Comparison of ENCODE assay signal across 1 cellular context in genomic region chr1:9910425-9911178, GRCh38.
TF ChIP-seq lines count a peak whose summit lies in the region.

No MANE protein-coding gene starts in this region.

TF ChIP-seq in K562, 482 proteins besides CTCF, POLR2A, EP300 and RAD21 (continued from another document and continues in another):
- peak; percentile 97 for TF ChIP-seq PRDM10 (IDR thresholded peaks at IDR 0.05; ENCODE audit: partially characterized antibody)
- no peak for TF ChIP-seq ZNF253 (CRISPR knock-in tag; conservative IDR thresholded peaks at IDR 0.05)
- peak; percentile 62; the same call in 1 of the 2 replicates for TF ChIP-seq CTBP1 (IDR thresholded peaks at IDR 0.05; ENCODE audit: borderline replicate concordance)
- TF ChIP-seq, protein P1, sequence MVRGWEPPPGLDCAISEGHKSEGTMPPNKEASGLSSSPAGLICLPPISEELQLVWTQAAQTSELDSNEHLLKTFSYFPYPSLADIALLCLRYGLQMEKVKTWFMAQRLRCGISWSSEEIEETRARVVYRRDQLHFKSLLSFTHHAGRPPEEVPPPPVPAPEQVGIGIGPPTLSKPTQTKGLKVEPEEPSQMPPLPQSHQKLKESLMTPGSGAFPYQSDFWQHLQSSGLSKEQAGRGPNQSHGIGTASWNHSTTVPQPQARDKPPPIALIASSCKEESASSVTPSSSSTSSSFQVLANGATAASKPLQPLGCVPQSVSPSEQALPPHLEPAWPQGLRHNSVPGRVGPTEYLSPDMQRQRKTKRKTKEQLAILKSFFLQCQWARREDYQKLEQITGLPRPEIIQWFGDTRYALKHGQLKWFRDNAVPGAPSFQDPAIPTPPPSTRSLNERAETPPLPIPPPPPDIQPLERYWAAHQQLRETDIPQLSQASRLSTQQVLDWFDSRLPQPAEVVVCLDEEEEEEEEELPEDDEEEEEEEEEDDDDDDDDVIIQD (CRISPR knock-in tag; IDR thresholded peaks at IDR 0.05) = no peak
- TF ChIP-seq CGGBP1 (CRISPR knock-in tag; IDR thresholded peaks at IDR 0.05) = no peak
- TF ChIP-seq PML (IDR thresholded peaks at IDR 0.05; ENCODE audit: low read length) = peak; percentile 76
- TF ChIP-seq SIN3B (IDR thresholded peaks at IDR 0.05; ENCODE audit: low read depth) = no peak
- TF ChIP-seq NCOR1 (IDR thresholded peaks at IDR 0.05) = no peak
- peak; percentile 87 for TF ChIP-seq KDM5B (IDR thresholded peaks at IDR 0.05; ENCODE audit: insufficient replicate concordance, low read depth, low read length)
- TF ChIP-seq SIN3A (IDR thresholded peaks at IDR 0.05; ENCODE audit: borderline replicate concordance in 2 of 2, control insufficient read depth in 1 of 2, low read depth in 2 of 2, low read length in 2 of 2) = peak; percentile 50 to 61; a peak in 2 of 4 replicates
- peak; percentile 43 for TF ChIP-seq CCNT2 (IDR thresholded peaks at IDR 0.05; ENCODE audit: borderline replicate concordance, extremely low read depth, insufficient read length, low read depth, low read length)
- TF ChIP-seq BHLHE40 (IDR thresholded peaks at IDR 0.05; ENCODE audit: low read length) = no peak; the same call in 1 of the 2 replicates
- 0 out of 2 replicates have a peak, but pooled peaks have one; percentile 62 for TF ChIP-seq ESRRA (IDR thresholded peaks at IDR 0.05; ENCODE audit: borderline replicate concordance, low read depth)
- no peak for TF ChIP-seq CBX5 (IDR thresholded peaks at IDR 0.05; ENCODE audit: borderline replicate concordance, low read depth)
- TF ChIP-seq ZNF282 (CRISPR knock-in tag; IDR thresholded peaks at IDR 0.05) = no peak
- TF ChIP-seq HDAC6 (IDR thresholded peaks at IDR 0.05; ENCODE audit: low read depth, low read length) = no peak
- no peak for TF ChIP-seq POU5F1 (IDR thresholded peaks at IDR 0.05; ENCODE audit: borderline replicate concordance, low read depth, low read length, partially characterized antibody)
- no peak for TF ChIP-seq SIRT6 (IDR thresholded peaks at IDR 0.05; ENCODE audit: low read depth, low read length)
- no peak for TF ChIP-seq ZNF121 (CRISPR knock-in tag; conservative IDR thresholded peaks at IDR 0.05)
- TF ChIP-seq ESRRB (CRISPR knock-in tag; IDR thresholded peaks at IDR 0.05; ENCODE audit: borderline replicate concordance) = no peak
- TF ChIP-seq PRMT5 (CRISPR knock-in tag; IDR thresholded peaks at IDR 0.05) = no peak
- TF ChIP-seq TCFL5 (CRISPR knock-in tag; conservative IDR thresholded peaks at IDR 0.05) = no peak
- TF ChIP-seq NFE2 (IDR thresholded peaks at IDR 0.05; ENCODE audit: low read depth) = no peak
- TF ChIP-seq ZNF778 (CRISPR knock-in tag; IDR thresholded peaks at IDR 0.05) = no peak
- peak; percentile 67; the same call in 1 of the 2 replicates for TF ChIP-seq TFAP4 (CRISPR knock-in tag; IDR thresholded peaks at IDR 0.05; ENCODE audit: borderline replicate concordance)
- no peak for TF ChIP-seq ATF2 (CRISPR knock-in tag; IDR thresholded peaks at IDR 0.05)
- peak; percentile 84; the same call in 1 of the 2 replicates for TF ChIP-seq ERF (CRISPR knock-in tag; IDR thresholded peaks at IDR 0.05)
- TF ChIP-seq ZNF583 (CRISPR knock-in tag; IDR thresholded peaks at IDR 0.05) = no peak
- no peak for TF ChIP-seq ZNF347 (CRISPR knock-in tag; IDR thresholded peaks at IDR 0.05; ENCODE audit: low read depth)
- TF ChIP-seq CREB1 (IDR thresholded peaks at IDR 0.05) = peak; percentile 40; the same call in 1 of the 2 replicates
- TF ChIP-seq CREB1 (CRISPR knock-in tag; IDR thresholded peaks at IDR 0.05) = no peak; the same call in 1 of the 2 replicates
- no peak for TF ChIP-seq ZSCAN32 (CRISPR knock-in tag; IDR thresholded peaks at IDR 0.05)
- TF ChIP-seq FOXA1 (IDR thresholded peaks at IDR 0.05; ENCODE audit: borderline replicate concordance) = no peak
- TF ChIP-seq ZNF717 (CRISPR knock-in tag; IDR thresholded peaks at IDR 0.05) = no peak
- TF ChIP-seq PTTG1 (tag; IDR thresholded peaks at IDR 0.05; ENCODE audit: low read depth) = no peak
- TF ChIP-seq FIP1L1 (IDR thresholded peaks at IDR 0.05; ENCODE audit: low read depth, low read length, poor library complexity, severe bottlenecking) = no peak
- TF ChIP-seq ASH1L (IDR thresholded peaks at IDR 0.05; ENCODE audit: borderline replicate concordance, low read depth, partially characterized antibody) = no peak
- no peak for TF ChIP-seq PRPF4 (IDR thresholded peaks at IDR 0.05; ENCODE audit: insufficient read depth, low read depth, low read length, poor library complexity, severe bottlenecking)
- no peak for TF ChIP-seq TARDBP (IDR thresholded peaks at IDR 0.05)
- TF ChIP-seq PHTF2 (CRISPR knock-in tag; IDR thresholded peaks at IDR 0.05) = no peak
- peak; percentile 64; the same call in 1 of the 2 replicates for TF ChIP-seq LCOR (CRISPR knock-in tag; IDR thresholded peaks at IDR 0.05)
- no peak; the same call in none of the 2 replicates for TF ChIP-seq JUND (IDR thresholded peaks at IDR 0.05; ENCODE audit: borderline replicate concordance, low read depth, low read length)
- peak; percentile 12; the same call in 1 of the 3 replicates for TF ChIP-seq JUND (tag; IDR thresholded peaks at IDR 0.05; ENCODE audit: borderline replicate concordance, low read depth, low read length)
- no peak for TF ChIP-seq WHSC1 (IDR thresholded peaks at IDR 0.05; ENCODE audit: low read length)
- TF ChIP-seq, protein P2, sequence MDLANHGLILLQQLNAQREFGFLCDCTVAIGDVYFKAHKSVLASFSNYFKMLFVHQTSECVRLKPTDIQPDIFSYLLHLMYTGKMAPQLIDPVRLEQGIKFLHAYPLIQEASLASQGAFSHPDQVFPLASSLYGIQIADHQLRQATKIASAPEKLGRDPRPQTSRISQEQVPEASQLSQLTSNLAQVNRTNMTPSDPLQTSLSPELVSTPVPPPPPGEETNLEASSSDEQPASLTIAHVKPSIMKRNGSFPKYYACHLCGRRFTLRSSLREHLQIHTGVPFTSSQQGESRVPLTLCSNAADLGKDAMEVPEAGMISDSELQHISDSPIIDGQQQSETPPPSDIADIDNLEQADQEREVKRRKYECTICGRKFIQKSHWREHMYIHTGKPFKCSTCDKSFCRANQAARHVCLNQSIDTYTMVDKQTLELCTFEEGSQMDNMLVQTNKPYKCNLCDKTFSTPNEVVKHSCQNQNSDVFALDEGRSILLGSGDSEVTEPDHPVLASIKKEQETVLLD (IDR thresholded peaks at IDR 0.05) = peak; percentile 29; the same call in 1 of the 2 replicates
- TF ChIP-seq, protein P3, sequence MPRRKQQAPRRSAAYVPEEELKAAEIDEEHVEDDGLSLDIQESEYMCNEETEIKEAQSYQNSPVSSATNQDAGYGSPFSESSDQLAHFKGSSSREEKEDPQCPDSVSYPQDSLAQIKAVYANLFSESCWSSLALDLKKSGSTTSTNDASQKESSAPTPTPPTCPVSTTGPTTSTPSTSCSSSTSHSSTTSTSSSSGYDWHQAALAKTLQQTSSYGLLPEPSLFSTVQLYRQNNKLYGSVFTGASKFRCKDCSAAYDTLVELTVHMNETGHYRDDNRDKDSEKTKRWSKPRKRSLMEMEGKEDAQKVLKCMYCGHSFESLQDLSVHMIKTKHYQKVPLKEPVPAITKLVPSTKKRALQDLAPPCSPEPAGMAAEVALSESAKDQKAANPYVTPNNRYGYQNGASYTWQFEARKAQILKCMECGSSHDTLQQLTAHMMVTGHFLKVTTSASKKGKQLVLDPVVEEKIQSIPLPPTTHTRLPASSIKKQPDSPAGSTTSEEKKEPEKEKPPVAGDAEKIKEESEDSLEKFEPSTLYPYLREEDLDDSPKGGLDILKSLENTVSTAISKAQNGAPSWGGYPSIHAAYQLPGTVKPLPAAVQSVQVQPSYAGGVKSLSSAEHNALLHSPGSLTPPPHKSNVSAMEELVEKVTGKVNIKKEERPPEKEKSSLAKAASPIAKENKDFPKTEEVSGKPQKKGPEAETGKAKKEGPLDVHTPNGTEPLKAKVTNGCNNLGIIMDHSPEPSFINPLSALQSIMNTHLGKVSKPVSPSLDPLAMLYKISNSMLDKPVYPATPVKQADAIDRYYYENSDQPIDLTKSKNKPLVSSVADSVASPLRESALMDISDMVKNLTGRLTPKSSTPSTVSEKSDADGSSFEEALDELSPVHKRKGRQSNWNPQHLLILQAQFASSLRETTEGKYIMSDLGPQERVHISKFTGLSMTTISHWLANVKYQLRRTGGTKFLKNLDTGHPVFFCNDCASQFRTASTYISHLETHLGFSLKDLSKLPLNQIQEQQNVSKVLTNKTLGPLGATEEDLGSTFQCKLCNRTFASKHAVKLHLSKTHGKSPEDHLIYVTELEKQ (CRISPR knock-in tag; IDR thresholded peaks at IDR 0.05) = no peak
- TF ChIP-seq DEAF1 (CRISPR knock-in tag; IDR thresholded peaks at IDR 0.05) = no peak
- TF ChIP-seq, protein P4, sequence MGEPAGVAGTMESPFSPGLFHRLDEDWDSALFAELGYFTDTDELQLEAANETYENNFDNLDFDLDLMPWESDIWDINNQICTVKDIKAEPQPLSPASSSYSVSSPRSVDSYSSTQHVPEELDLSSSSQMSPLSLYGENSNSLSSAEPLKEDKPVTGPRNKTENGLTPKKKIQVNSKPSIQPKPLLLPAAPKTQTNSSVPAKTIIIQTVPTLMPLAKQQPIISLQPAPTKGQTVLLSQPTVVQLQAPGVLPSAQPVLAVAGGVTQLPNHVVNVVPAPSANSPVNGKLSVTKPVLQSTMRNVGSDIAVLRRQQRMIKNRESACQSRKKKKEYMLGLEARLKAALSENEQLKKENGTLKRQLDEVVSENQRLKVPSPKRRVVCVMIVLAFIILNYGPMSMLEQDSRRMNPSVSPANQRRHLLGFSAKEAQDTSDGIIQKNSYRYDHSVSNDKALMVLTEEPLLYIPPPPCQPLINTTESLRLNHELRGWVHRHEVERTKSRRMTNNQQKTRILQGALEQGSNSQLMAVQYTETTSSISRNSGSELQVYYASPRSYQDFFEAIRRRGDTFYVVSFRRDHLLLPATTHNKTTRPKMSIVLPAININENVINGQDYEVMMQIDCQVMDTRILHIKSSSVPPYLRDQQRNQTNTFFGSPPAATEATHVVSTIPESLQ (CRISPR knock-in tag; IDR thresholded peaks at IDR 0.05) = peak; percentile 79
- TF ChIP-seq LARP7 (IDR thresholded peaks at IDR 0.05) = no peak
- TF ChIP-seq, protein P5, sequence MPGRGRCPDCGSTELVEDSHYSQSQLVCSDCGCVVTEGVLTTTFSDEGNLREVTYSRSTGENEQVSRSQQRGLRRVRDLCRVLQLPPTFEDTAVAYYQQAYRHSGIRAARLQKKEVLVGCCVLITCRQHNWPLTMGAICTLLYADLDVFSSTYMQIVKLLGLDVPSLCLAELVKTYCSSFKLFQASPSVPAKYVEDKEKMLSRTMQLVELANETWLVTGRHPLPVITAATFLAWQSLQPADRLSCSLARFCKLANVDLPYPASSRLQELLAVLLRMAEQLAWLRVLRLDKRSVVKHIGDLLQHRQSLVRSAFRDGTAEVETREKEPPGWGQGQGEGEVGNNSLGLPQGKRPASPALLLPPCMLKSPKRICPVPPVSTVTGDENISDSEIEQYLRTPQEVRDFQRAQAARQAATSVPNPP (IDR thresholded peaks at IDR 0.05; ENCODE audit: borderline replicate concordance, insufficient read depth, insufficient read length) = no peak
- TF ChIP-seq ADNP (tag; IDR thresholded peaks at IDR 0.05) = no peak
- TF ChIP-seq SREBF2 (CRISPR knock-in tag; IDR thresholded peaks at IDR 0.05) = no peak
